In the genomic region with DNA sequence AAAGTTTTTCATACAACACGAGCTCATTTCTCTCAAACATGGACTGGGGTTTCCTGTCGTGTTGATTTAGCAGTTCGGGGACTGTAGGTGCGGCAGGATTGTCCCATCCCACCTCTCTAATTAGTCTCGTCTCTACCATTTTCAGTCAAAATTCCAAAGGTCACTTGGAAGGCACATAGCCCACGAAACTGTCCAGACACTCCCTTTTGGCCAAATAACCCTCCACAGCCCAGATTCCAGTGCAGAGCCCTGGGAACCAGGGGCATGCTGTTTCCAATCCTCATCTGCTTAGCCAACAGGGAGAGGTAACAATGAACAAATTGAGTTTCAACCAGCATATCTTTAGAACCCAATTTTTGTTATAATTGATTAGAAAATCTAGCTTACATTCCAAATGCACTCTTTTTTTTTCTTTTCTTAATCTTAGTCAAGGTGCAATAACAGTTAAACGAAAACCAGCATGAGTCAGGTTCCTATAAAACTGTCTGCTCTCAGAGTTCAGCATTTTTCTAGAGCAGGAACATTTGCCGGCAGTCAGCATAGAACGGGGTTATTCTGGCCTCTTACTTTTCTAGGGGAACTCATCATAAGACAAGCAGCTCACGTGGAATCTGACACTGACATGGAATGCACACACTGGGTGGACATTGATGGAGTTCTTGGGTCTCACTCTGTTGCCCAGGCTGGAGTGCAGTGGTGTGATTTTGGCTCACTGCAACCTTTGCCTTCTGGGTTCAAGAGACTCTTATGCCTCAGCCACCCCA, we compare ENCODE assay signal across 1 cellular context.
TF ChIP-seq lines count a peak whose summit lies in the region.

No MANE protein-coding gene starts in this region.

TF ChIP-seq in HepG2, 621 proteins besides CTCF, POLR2A, EP300 and RAD21:
- TF ChIP-seq SMAD3 (CRISPR knock-in tag; IDR thresholded peaks at IDR 0.05) (no peak), ZNF292 (CRISPR knock-in tag; IDR thresholded peaks at IDR 0.05; ENCODE audit: borderline replicate concordance, low read depth) (0 out of 2 replicates have a peak, but pooled peaks have one; percentile 6), SP1 (IDR thresholded peaks at IDR 0.05) (no peak), SP1 (CRISPR knock-in tag; IDR thresholded peaks at IDR 0.05) (no peak), ZNF205 (CRISPR knock-in tag; IDR thresholded peaks at IDR 0.05) (no peak), ZNF703 (CRISPR knock-in tag; IDR thresholded peaks at IDR 0.05; ENCODE audit: borderline replicate concordance) (no peak), XBP1 (CRISPR knock-in tag; IDR thresholded peaks at IDR 0.05) (no peak), HNF4A (CRISPR knock-in tag; IDR thresholded peaks at IDR 0.05) (peak; percentile 73), MIXL1 (CRISPR knock-in tag; IDR thresholded peaks at IDR 0.05) (0 out of 2 replicates have a peak, but pooled peaks have one; percentile 17), HNF4G (IDR thresholded peaks at IDR 0.05; ENCODE audit: borderline replicate concordance, low read depth, low read length) (peak; percentile 15; the same call in 1 of the 2 replicates), HNF4G (CRISPR knock-in tag; IDR thresholded peaks at IDR 0.05; ENCODE audit: borderline replicate concordance, low read depth) (no peak), MEIS1 (CRISPR knock-in tag; IDR thresholded peaks at IDR 0.05; ENCODE audit: borderline replicate concordance) (no peak), RCOR2 (CRISPR knock-in tag; IDR thresholded peaks at IDR 0.05) (no peak), ZNF121 (CRISPR knock-in tag; IDR thresholded peaks at IDR 0.05) (peak; percentile 81), NFKBIZ (CRISPR knock-in tag; IDR thresholded peaks at IDR 0.05) (no peak), ZNF138 (CRISPR knock-in tag; IDR thresholded peaks at IDR 0.05; ENCODE audit: low read depth) (no peak), REPIN1 (CRISPR knock-in tag; IDR thresholded peaks at IDR 0.05; ENCODE audit: borderline replicate concordance, low read depth) (no peak), RBAK (CRISPR knock-in tag; IDR thresholded peaks at IDR 0.05) (no peak), ZNF775 (CRISPR knock-in tag; IDR thresholded peaks at IDR 0.05; ENCODE audit: borderline replicate concordance) (no peak), PHF20 (CRISPR knock-in tag; IDR thresholded peaks at IDR 0.05) (no peak)
- TF ChIP-seq, protein P1, sequence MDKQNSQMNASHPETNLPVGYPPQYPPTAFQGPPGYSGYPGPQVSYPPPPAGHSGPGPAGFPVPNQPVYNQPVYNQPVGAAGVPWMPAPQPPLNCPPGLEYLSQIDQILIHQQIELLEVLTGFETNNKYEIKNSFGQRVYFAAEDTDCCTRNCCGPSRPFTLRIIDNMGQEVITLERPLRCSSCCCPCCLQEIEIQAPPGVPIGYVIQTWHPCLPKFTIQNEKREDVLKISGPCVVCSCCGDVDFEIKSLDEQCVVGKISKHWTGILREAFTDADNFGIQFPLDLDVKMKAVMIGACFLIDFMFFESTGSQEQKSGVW (CRISPR knock-in tag; IDR thresholded peaks at IDR 0.05; ENCODE audit: borderline replicate concordance): no peak
- TF ChIP-seq, protein P2, sequence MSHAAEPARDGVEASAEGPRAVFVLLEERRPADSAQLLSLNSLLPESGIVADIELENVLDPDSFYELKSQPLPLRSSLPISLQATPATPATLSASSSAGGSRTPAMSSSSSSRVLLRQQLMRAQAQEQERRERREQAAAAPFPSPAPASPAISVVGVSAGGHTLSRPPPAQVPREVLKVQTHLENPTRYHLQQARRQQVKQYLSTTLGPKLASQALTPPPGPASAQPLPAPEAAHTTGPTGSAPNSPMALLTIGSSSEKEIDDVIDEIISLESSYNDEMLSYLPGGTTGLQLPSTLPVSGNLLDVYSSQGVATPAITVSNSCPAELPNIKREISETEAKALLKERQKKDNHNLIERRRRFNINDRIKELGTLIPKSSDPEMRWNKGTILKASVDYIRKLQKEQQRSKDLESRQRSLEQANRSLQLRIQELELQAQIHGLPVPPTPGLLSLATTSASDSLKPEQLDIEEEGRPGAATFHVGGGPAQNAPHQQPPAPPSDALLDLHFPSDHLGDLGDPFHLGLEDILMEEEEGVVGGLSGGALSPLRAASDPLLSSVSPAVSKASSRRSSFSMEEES (CRISPR knock-in tag; IDR thresholded peaks at IDR 0.05): no peak
- TF ChIP-seq, protein P3, sequence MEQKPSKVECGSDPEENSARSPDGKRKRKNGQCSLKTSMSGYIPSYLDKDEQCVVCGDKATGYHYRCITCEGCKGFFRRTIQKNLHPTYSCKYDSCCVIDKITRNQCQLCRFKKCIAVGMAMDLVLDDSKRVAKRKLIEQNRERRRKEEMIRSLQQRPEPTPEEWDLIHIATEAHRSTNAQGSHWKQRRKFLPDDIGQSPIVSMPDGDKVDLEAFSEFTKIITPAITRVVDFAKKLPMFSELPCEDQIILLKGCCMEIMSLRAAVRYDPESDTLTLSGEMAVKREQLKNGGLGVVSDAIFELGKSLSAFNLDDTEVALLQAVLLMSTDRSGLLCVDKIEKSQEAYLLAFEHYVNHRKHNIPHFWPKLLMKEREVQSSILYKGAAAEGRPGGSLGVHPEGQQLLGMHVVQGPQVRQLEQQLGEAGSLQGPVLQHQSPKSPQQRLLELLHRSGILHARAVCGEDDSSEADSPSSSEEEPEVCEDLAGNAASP (CRISPR knock-in tag; IDR thresholded peaks at IDR 0.05; ENCODE audit: borderline replicate concordance): no peak
- TF ChIP-seq, protein P4, sequence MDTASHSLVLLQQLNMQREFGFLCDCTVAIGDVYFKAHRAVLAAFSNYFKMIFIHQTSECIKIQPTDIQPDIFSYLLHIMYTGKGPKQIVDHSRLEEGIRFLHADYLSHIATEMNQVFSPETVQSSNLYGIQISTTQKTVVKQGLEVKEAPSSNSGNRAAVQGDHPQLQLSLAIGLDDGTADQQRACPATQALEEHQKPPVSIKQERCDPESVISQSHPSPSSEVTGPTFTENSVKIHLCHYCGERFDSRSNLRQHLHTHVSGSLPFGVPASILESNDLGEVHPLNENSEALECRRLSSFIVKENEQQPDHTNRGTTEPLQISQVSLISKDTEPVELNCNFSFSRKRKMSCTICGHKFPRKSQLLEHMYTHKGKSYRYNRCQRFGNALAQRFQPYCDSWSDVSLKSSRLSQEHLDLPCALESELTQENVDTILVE (CRISPR knock-in tag; IDR thresholded peaks at IDR 0.05): no peak
- TF ChIP-seq, protein P5, sequence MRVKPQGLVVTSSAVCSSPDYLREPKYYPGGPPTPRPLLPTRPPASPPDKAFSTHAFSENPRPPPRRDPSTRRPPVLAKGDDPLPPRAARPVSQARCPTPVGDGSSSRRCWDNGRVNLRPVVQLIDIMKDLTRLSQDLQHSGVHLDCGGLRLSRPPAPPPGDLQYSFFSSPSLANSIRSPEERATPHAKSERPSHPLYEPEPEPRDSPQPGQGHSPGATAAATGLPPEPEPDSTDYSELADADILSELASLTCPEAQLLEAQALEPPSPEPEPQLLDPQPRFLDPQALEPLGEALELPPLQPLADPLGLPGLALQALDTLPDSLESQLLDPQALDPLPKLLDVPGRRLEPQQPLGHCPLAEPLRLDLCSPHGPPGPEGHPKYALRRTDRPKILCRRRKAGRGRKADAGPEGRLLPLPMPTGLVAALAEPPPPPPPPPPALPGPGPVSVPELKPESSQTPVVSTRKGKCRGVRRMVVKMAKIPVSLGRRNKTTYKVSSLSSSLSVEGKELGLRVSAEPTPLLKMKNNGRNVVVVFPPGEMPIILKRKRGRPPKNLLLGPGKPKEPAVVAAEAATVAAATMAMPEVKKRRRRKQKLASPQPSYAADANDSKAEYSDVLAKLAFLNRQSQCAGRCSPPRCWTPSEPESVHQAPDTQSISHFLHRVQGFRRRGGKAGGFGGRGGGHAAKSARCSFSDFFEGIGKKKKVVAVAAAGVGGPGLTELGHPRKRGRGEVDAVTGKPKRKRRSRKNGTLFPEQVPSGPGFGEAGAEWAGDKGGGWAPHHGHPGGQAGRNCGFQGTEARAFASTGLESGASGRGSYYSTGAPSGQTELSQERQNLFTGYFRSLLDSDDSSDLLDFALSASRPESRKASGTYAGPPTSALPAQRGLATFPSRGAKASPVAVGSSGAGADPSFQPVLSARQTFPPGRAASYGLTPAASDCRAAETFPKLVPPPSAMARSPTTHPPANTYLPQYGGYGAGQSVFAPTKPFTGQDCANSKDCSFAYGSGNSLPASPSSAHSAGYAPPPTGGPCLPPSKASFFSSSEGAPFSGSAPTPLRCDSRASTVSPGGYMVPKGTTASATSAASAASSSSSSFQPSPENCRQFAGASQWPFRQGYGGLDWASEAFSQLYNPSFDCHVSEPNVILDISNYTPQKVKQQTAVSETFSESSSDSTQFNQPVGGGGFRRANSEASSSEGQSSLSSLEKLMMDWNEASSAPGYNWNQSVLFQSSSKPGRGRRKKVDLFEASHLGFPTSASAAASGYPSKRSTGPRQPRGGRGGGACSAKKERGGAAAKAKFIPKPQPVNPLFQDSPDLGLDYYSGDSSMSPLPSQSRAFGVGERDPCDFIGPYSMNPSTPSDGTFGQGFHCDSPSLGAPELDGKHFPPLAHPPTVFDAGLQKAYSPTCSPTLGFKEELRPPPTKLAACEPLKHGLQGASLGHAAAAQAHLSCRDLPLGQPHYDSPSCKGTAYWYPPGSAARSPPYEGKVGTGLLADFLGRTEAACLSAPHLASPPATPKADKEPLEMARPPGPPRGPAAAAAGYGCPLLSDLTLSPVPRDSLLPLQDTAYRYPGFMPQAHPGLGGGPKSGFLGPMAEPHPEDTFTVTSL (CRISPR knock-in tag; IDR thresholded peaks at IDR 0.05; ENCODE audit: borderline replicate concordance): no peak
- TF ChIP-seq, protein P6, sequence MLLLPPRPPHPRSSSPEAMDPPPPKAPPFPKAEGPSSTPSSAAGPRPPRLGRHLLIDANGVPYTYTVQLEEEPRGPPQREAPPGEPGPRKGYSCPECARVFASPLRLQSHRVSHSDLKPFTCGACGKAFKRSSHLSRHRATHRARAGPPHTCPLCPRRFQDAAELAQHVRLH (CRISPR knock-in tag; IDR thresholded peaks at IDR 0.05; ENCODE audit: borderline replicate concordance, low read depth): no peak
- TF ChIP-seq, protein P7, sequence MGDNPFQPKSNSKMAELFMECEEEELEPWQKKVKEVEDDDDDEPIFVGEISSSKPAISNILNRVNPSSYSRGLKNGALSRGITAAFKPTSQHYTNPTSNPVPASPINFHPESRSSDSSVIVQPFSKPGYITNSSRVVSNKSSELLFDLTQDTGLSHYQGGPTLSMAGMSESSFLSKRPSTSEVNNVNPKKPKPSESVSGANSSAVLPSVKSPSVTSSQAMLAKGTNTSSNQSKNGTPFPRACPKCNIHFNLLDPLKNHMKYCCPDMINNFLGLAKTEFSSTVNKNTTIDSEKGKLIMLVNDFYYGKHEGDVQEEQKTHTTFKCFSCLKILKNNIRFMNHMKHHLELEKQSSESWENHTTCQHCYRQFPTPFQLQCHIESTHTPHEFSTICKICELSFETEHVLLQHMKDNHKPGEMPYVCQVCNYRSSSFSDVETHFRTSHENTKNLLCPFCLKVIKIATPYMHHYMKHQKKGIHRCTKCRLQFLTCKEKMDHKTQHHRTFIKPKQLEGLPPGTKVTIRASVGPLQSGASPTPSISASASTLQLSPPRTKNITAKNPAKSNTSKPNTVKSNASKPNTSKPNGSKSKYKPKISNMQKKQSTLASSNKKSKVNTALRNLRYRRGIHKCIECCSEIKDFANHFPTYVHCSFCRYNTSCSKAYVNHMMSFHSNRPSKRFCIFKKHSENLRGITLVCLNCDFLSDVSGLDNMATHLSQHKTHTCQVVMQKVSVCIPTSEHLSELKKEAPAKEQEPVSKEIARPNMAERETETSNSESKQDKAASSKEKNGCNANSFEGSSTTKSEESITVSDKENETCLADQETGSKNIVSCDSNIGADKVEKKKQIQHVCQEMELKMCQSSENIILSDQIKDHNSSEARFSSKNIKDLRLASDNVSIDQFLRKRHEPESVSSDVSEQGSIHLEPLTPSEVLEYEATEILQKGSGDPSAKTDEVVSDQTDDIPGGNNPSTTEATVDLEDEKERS (CRISPR knock-in tag; IDR thresholded peaks at IDR 0.05): no peak
- TF ChIP-seq, protein P8, sequence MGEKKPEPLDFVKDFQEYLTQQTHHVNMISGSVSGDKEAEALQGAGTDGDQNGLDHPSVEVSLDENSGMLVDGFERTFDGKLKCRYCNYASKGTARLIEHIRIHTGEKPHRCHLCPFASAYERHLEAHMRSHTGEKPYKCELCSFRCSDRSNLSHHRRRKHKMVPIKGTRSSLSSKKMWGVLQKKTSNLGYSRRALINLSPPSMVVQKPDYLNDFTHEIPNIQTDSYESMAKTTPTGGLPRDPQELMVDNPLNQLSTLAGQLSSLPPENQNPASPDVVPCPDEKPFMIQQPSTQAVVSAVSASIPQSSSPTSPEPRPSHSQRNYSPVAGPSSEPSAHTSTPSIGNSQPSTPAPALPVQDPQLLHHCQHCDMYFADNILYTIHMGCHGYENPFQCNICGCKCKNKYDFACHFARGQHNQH (CRISPR knock-in tag; IDR thresholded peaks at IDR 0.05): no peak
